In the genomic region with DNA sequence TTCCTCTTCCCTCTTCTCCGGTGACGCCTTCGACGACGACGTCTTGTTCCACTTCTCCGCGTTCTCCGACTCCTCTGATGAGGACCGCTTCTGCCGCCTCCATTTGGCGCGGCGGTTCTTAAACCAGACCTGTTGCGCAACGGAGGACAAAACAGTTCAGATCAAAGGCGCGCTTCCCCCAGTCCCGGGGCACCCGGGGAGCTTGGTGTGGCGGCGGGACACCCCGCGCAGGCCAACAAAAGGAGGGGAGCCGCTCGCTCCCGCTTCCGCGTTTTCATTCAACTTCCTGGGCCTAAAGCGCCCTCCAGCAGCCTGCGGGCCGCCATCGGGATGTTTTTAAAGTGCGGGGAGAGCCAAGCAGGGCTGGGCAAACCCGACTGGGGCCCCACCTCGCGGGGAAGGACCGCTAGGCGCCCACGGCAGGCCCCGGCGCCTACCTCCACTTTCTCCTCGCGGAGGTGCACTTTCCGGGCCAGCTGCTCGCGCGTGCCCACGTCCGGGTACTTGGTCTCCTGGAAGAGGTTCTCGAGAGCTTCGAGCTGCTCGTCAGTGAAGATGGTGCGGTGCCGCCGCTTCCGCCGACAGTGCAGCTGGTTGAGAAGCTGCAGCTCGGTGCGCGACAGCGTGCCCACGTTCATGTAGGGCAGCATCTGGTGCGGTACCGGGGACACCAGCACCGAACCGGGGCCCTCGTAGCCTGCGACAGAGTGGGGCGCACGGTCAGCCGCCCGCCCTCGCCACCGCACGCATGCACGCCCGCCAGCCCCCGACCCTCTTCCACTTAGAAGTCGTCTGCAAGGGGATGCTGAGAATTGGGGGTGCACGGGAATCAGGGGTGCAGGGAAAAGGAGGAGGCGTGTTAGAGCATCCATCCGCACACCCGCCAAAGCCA, we compare ENCODE assay signal across 8 cellular contexts. TPM values are rescaled to one million over a fixed set of nuclear protein-coding genes. Genes with fewer than 3 reads are reported as not detected.
DNase-seq lines count a peak whose midpoint lies in the region; ATAC-seq and TF ChIP-seq lines count a peak whose summit lies in the region.

No MANE protein-coding gene starts in this region.

- H3K4me3 Mint-ChIP-seq in activated naive CD8-positive, alpha-beta T cell treated with anti-CD3 and anti-CD28 coated beads, Interleukin-2, amount 10 ng/mL, durations not matched to agents 7 days and 5 days = peak overlapping the region; percentile 81
- peak overlapping the region; percentile 78 to 84 for H3K4me3 Mint-ChIP-seq in stimulated activated naive CD8-positive, alpha-beta T cell treated with anti-CD3 and anti-CD28 coated beads, Interleukin-15, amount 100 ng/mL, for 72 hours

- TF ChIP-seq CTCF in BE2C (IDR thresholded peaks at IDR 0.05; ENCODE audit: low read depth, low read length) = no peak

- peaks cover 15% of the 10 kb centered on the region for H3K4me1 Mint-ChIP-seq in activated naive CD8-positive, alpha-beta T cell treated with anti-CD3 and anti-CD28 coated beads, Interleukin-2, amount 10 ng/mL, durations not matched to agents 7 days and 5 days
- H3K4me1 Mint-ChIP-seq in stimulated activated naive CD8-positive, alpha-beta T cell treated with anti-CD3 and anti-CD28 coated beads, Interleukin-15, amount 100 ng/mL, for 72 hours = peaks cover 43% of the 10 kb centered on the region

- H3K9me3 Mint-ChIP-seq in activated naive CD8-positive, alpha-beta T cell treated with anti-CD3 and anti-CD28 coated beads, Interleukin-2, amount 10 ng/mL, durations not matched to agents 7 days and 5 days = no peaks in the 10 kb centered on the region
- H3K9me3 Mint-ChIP-seq in stimulated activated naive CD8-positive, alpha-beta T cell treated with anti-CD3 and anti-CD28 coated beads, Interleukin-15, amount 100 ng/mL, for 72 hours = no peaks in the 10 kb centered on the region

- ATAC-seq in activated naive CD8-positive, alpha-beta T cell treated with anti-CD3 and anti-CD28 coated beads, Interleukin-2, amount 10 ng/mL, durations not matched to agents 7 days and 5 days (ENCODE audit: low read depth) = peak; percentile 59
- peak; percentile 64 for ATAC-seq in stimulated activated naive CD8-positive, alpha-beta T cell treated with anti-CD3 and anti-CD28 coated beads, Interleukin-15, amount 100 ng/mL, for 72 hours
- no peak for ATAC-seq in GM18861 (IDR thresholded peaks at IDR 0.05; ENCODE audit: unreplicated experiment)

- DNase-seq in SIG-M5 treated with dmso at 0.1 percent for 504 hours (lab: John Stamatoyannopoulos, UW; ENCODE audit: unreplicated experiment) (peak; percentile 34), SIG-M5 (lab: John Stamatoyannopoulos, UW) (no peak), iris pigment epithelial cell (ENCODE audit: low read depth) (peak; percentile 10), BE2C (no peak), hypothalamus (lab: John Stamatoyannopoulos, UW) (no peak)
- DNase-seq in activated naive CD8-positive, alpha-beta T cell treated with anti-CD3 and anti-CD28 coated beads, Interleukin-2, amount 10 ng/mL, durations not matched to agents 7 days and 5 days = peak; percentile 63
- DNase-seq in stimulated activated naive CD8-positive, alpha-beta T cell treated with anti-CD3 and anti-CD28 coated beads, Interleukin-15, amount 100 ng/mL, for 72 hours = peak; percentile 31 to 50

- H3K27ac Mint-ChIP-seq in activated naive CD8-positive, alpha-beta T cell treated with anti-CD3 and anti-CD28 coated beads, Interleukin-2, amount 10 ng/mL, durations not matched to agents 7 days and 5 days = peak overlapping the region; percentile 72
- peak overlapping the region in 1 of 2 donors; percentile 91 for H3K27ac Mint-ChIP-seq in stimulated activated naive CD8-positive, alpha-beta T cell treated with anti-CD3 and anti-CD28 coated beads, Interleukin-15, amount 100 ng/mL, for 72 hours

- POLR2A ChIA-PET in activated naive CD8-positive, alpha-beta T cell treated with anti-CD3 and anti-CD28 coated beads, Interleukin-2, amount 10 ng/mL, durations not matched to agents 7 days and 5 days (lab: Charles Lee) = no interaction called here

- no peaks in the 10 kb centered on the region for H3K36me3 ChIP-seq in BE2C

- H3K4me1 ChIP-seq in BE2C = no peaks in the 10 kb centered on the region

- peaks cover 10% of the 10 kb centered on the region for H3K36me3 Mint-ChIP-seq in activated naive CD8-positive, alpha-beta T cell treated with anti-CD3 and anti-CD28 coated beads, Interleukin-2, amount 10 ng/mL, durations not matched to agents 7 days and 5 days

- H3K9me3 ChIP-seq in BE2C = no peaks in the 10 kb centered on the region

- peaks cover 88% of the 10 kb centered on the region for H3K27me3 Mint-ChIP-seq in activated naive CD8-positive, alpha-beta T cell treated with anti-CD3 and anti-CD28 coated beads, Interleukin-2, amount 10 ng/mL, durations not matched to agents 7 days and 5 days
- peaks cover 91% of the 10 kb centered on the region for H3K27me3 Mint-ChIP-seq in stimulated activated naive CD8-positive, alpha-beta T cell treated with anti-CD3 and anti-CD28 coated beads, Interleukin-15, amount 100 ng/mL, for 72 hours

- no peak overlapping the region for H3K4me3 ChIP-seq in BE2C (ENCODE audit: low read depth, low read length)

- peaks cover 85% of the 10 kb centered on the region for H3K27me3 ChIP-seq in BE2C

RNA-seq across cellular contexts. Expression of gene GSC, which starts 1.1 kb away (rescaled TPM):
- total RNA-seq in activated naive CD8-positive, alpha-beta T cell treated with anti-CD3 and anti-CD28 coated beads, Interleukin-2, amount 10 ng/mL, durations not matched to agents 7 days and 5 days = not detected
- polyA plus RNA-seq in BE2C (2012; ENCODE audit: insufficient read depth, insufficient read length, low read depth) = not detected

Comparison
In these comparisons a context has a peak if more than half of its experiments do, and no peak if none do; other contexts are left out.
1. DNase-seq: peak in SIG-M5 treated with dmso at 0.1 percent for 504 hours (single experiment), activated naive CD8-positive, alpha-beta T cell treated with anti-CD3 and anti-CD28 coated beads, Interleukin-2, amount 10 ng/mL, durations not matched to agents 7 days and 5 days (single experiment), iris pigment epithelial cell (single experiment) and stimulated activated naive CD8-positive, alpha-beta T cell treated with anti-CD3 and anti-CD28 coated beads, Interleukin-15, amount 100 ng/mL, for 72 hours (2 of 2); none in SIG-M5 (single experiment), BE2C (single experiment) and hypothalamus (0 of 51).